Comparison of ENCODE assay signal across 8 cellular contexts in the genomic region with DNA sequence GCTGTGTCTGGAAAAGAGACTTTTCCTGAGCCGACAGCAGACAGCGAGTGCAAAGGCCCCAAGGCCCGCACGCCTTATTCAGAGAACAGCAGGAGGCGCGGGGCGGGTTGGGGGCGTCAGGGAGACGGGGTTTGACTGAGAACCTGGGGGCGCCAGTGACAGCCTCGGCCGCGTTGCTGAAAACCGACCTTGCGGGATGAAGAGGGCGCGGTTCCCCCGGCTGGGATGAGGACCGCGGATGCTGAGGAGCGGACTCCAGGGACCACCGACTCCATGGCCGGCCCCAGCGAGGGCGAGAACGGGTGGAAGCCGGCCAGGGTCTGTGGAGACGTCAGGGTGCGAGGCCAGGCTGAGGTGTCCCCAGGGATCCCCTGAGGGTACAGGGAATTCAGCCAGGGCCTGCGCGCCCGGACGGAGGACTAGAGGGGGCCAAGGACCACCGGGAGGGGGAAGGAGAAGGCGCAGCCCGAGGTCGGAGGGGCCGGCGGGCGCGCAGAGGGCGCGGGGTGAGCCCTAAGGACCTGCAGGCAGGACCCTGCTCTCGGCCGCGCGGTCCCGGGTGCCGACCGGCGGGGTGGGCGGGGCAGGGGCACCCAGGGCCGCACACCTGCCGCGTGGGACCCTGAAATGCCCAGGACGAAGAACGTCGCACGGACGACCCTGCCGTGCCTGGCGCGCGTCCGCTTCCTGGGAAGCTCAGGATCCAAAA. TPM values are rescaled to one million over a fixed set of nuclear protein-coding genes. Genes with fewer than 3 reads are reported as not detected.
DNase-seq lines count a peak whose midpoint lies in the region; ATAC-seq, FAIRE-seq and TF ChIP-seq lines count a peak whose summit lies in the region.

No MANE protein-coding gene starts in this region.

- 1 to 2% methylated on average over 10 to 24 of the region's 65 CpGs for WGBS in gastroesophageal sphincter (ENCODE audit: low coverage in 1 of 2), 2 donors

- peaks cover 15% of the 10 kb centered on the region for H3K27me3 Mint-ChIP-seq in T-helper 1 cell treated with Interleukin-12 subunit alpha and Interleukin-12 subunit beta and Interleukin-4 antibody, amounts not matched to agents 30 μg/mL and 1 μg/mL, for 36 hours (ENCODE audit: low read depth)
- peaks cover 26 to 27% of the 10 kb centered on the region in 2 donors for H3K27me3 Mint-ChIP-seq in stimulated activated naive B cell treated with anti-CD40 and anti-IgM and Interleukin-4, amounts not matched to agents 10 μg/mL and 1 μg/mL and 100 μg/mL, for 72 hours

- peaks cover 10% of the 10 kb centered on the region for H3K4me1 Mint-ChIP-seq in T-helper 1 cell treated with Interleukin-12 subunit alpha and Interleukin-12 subunit beta and Interleukin-4 antibody, amounts not matched to agents 30 μg/mL and 1 μg/mL, for 36 hours (ENCODE audit: low read depth)
- H3K4me1 Mint-ChIP-seq in stimulated activated naive B cell treated with anti-CD40 and anti-IgM and Interleukin-4, amounts not matched to agents 10 μg/mL and 1 μg/mL and 100 μg/mL, for 72 hours, result peaks cover 30 to 62% of the 10 kb centered on the region in 2 donors

- no peak for TF ChIP-seq POLR2A in gastroesophageal sphincter (IDR thresholded peaks at IDR 0.05)

- DNase-seq in T-helper 1 cell, result no peak
- DNase-seq in SK-N-MC (ENCODE audit: low read depth, low spot score), result no peak
- DNase-seq in stimulated activated naive B cell treated with anti-CD40 and anti-IgM and Interleukin-4, amounts not matched to agents 10 μg/mL and 1 μg/mL and 100 μg/mL, for 72 hours, result no peak
- DNase-seq in GF-D8 (lab: John Stamatoyannopoulos, UW), result no peak
- no peak for DNase-seq in HTR-8/SVneo (ENCODE audit: insufficient read length, low spot score)

- H3K27me3 ChIP-seq in gastroesophageal sphincter, result peaks cover 75% of the 10 kb centered on the region

- ATAC-seq in gastroesophageal sphincter, result no peak
- ATAC-seq in stimulated activated naive B cell treated with anti-CD40 and anti-IgM and Interleukin-4, amounts not matched to agents 10 μg/mL and 1 μg/mL and 100 μg/mL, for 72 hours (replicated peaks), result peak; percentile 8 to 10
- no peak for ATAC-seq in HG02763 (IDR thresholded peaks at IDR 0.05; ENCODE audit: unreplicated experiment)

- peaks cover 0 to 27% (median 16%) of the 10 kb centered on the region in 3 donors for H3K4me1 ChIP-seq in gastroesophageal sphincter

- 0 out of 2 replicates have a peak overlapping the region, but pooled peaks have one; percentile 96 for H3K27ac ChIP-seq in SK-N-MC
- H3K27ac ChIP-seq in gastroesophageal sphincter, result no peak overlapping the region

- H3K9ac ChIP-seq in SK-N-MC (ENCODE audit: insufficient read length), result peak overlapping the region; percentile 84

- TF ChIP-seq EP300 in gastroesophageal sphincter (IDR thresholded peaks at IDR 0.05), result no peak

- peaks cover 5% of the 10 kb centered on the region for H3K36me3 Mint-ChIP-seq in T-helper 1 cell treated with Interleukin-12 subunit alpha and Interleukin-12 subunit beta and Interleukin-4 antibody, amounts not matched to agents 30 μg/mL and 1 μg/mL, for 36 hours (ENCODE audit: low read depth)
- peaks cover 56 to 58% of the 10 kb centered on the region in 2 donors for H3K36me3 Mint-ChIP-seq in stimulated activated naive B cell treated with anti-CD40 and anti-IgM and Interleukin-4, amounts not matched to agents 10 μg/mL and 1 μg/mL and 100 μg/mL, for 72 hours

- H3K4me3 ChIP-seq in SK-N-MC, result peak overlapping the region; percentile 87
- H3K4me3 ChIP-seq in gastroesophageal sphincter, result peak overlapping the region; percentile 10 to 50

- no peaks in the 10 kb centered on the region for H3K9me3 Mint-ChIP-seq in T-helper 1 cell treated with Interleukin-12 subunit alpha and Interleukin-12 subunit beta and Interleukin-4 antibody, amounts not matched to agents 30 μg/mL and 1 μg/mL, for 36 hours
- H3K9me3 Mint-ChIP-seq in stimulated activated naive B cell treated with anti-CD40 and anti-IgM and Interleukin-4, amounts not matched to agents 10 μg/mL and 1 μg/mL and 100 μg/mL, for 72 hours, result peaks cover 0 to 3% of the 10 kb centered on the region in 2 donors

- FAIRE-seq in HTR-8/SVneo (lab: Jason Lieb, UNC), result no peak

- H3K9me3 ChIP-seq in SK-N-MC (ENCODE audit: low read depth, low read length) (no peaks in the 10 kb centered on the region), gastroesophageal sphincter (no peaks in the 10 kb centered on the region)

- H3K36me3 ChIP-seq in SK-N-MC (ENCODE audit: insufficient read depth, low read length) (peaks cover 7% of the 10 kb centered on the region; the same call in 1 of the 2 replicates), gastroesophageal sphincter (peaks cover 0 to 20% of the 10 kb centered on the region in 2 donors)

- no peak for TF ChIP-seq CTCF in gastroesophageal sphincter (IDR thresholded peaks at IDR 0.05)

- H3K27ac Mint-ChIP-seq in T-helper 1 cell treated with Interleukin-12 subunit alpha and Interleukin-12 subunit beta and Interleukin-4 antibody, amounts not matched to agents 30 μg/mL and 1 μg/mL, for 36 hours, result peak overlapping the region; percentile 15
- peak overlapping the region; percentile 91 for H3K27ac Mint-ChIP-seq in stimulated activated naive B cell treated with anti-CD40 and anti-IgM and Interleukin-4, amounts not matched to agents 10 μg/mL and 1 μg/mL and 100 μg/mL, for 72 hours

- H3K4me3 Mint-ChIP-seq in T-helper 1 cell treated with Interleukin-12 subunit alpha and Interleukin-12 subunit beta and Interleukin-4 antibody, amounts not matched to agents 30 μg/mL and 1 μg/mL, for 36 hours, result peak overlapping the region; percentile 81
- H3K4me3 Mint-ChIP-seq in stimulated activated naive B cell treated with anti-CD40 and anti-IgM and Interleukin-4, amounts not matched to agents 10 μg/mL and 1 μg/mL and 100 μg/mL, for 72 hours, result peak overlapping the region; percentile 91 to 92

RNA-seq across cellular contexts. Expression of a gene that starts 0.8 kb away (rescaled TPM):
- total RNA-seq in gastroesophageal sphincter, result 1 to 10 TPM in 1 of 4 donors, under 1 TPM in 3; 0.15 to 1.7 (median 0.45) TPM

RNA-seq across cellular contexts. Expression of a gene that starts 49.2 kb away (rescaled TPM):
- total RNA-seq in gastroesophageal sphincter, result 10 to 100 TPM; 62.0 to 82.3 (median 66.8) TPM

Comparison
In these comparisons a context has a peak if more than half of its experiments do, and no peak if none do; other contexts are left out.
1. ATAC-seq: peak in stimulated activated naive B cell treated with anti-CD40 and anti-IgM and Interleukin-4, amounts not matched to agents 10 μg/mL and 1 μg/mL and 100 μg/mL, for 72 hours (2 of 2); none in gastroesophageal sphincter (single experiment) and HG02763 (single experiment).